ENCODE assay signal across 6 cellular contexts in the genomic region with DNA sequence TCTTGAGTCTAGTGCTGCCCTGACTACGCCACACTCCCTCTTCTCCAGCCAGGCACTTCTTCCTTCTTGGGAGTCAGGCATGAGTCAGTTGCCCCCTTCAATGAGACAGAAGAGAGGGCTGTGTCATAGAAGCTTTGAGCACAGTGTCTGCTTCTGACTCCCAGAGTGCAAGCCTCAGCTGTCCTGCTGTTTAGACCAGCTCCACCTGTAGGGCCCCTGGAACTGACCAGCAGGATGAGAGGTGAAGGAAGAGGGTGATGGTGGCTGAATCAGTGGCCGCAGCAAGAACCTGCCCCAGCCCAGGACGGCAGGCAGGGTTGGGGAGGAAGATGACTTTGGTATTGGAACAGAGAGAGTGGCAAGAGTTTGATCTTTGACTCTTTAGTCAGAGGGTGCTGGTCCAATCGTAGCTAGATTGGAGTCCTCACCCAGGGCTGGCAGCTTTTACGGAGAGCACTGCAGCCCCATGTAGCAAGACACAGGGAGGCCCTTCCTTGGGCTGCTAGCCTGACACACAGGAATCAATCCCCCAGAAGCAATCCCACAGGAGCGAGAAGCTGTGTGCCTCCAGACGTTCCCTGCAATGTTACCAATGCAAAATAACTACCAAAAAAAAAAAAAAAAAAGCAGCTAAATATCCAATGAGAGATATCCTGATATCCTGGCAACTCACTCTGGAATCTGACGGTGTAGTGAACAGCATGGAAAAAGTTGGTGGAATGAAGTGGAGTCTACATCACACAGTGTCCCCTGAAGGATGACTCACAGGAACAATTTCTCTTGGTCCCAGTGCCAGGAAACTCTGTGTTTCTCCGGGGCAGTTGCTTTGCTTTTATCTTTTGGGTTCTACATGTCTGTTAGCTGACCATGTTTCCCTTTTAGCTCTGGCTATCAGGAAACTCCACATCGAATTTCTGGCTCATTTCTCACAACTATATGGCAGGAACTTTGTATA. TPM values are rescaled to one million over a fixed set of nuclear protein-coding genes. Genes with fewer than 3 reads are reported as not detected.
A peak's percentile ranks its signal among the peaks of the same experiment; 100 is the strongest.
DNase-seq lines count a peak whose midpoint lies in the region; ATAC-seq and TF ChIP-seq lines count a peak whose summit lies in the region.

No MANE protein-coding gene starts in this region.

- no peaks in the 10 kb centered on the region for H3K4me1 ChIP-seq in prostate gland (replicated peaks)

- WGBS in prostate gland, result 52% methylated on average over 10 of the region's 10 CpGs

- no peaks in the 10 kb centered on the region for H3K9me3 ChIP-seq in prostate gland

- ATAC-seq in GM21526 (IDR thresholded peaks at IDR 0.05; ENCODE audit: low FRiP score, unreplicated experiment), result no peak

- no peak for TF ChIP-seq POLR2A in prostate gland (IDR thresholded peaks at IDR 0.05)

- intact Hi-C loops in dorsolateral prefrontal cortex (cut with DNase I), result no loop called here
- intact Hi-C loops in prostate gland (cut with DNase I), result no loop called here

- DNase-seq in H7, result peak; percentile 30
- DNase-seq in dorsolateral prefrontal cortex, result peak in 1 of 10 donors; percentile 55
- DNase-seq in prostate gland (ENCODE audit: low spot score), result peak; percentile 34
- DNase-seq in cerebellum (ENCODE audit: low spot score), result no peak
- no peak for DNase-seq in foreskin melanocyte

- H3K27ac ChIP-seq in dorsolateral prefrontal cortex (peak overlapping the region in 35 of 59 donors; percentile 3 to 88 (median 45)), prostate gland (peak overlapping the region; percentile 53 to 55)

- TF ChIP-seq CTCF in dorsolateral prefrontal cortex (IDR thresholded peaks at IDR 0.05 in 54 of 56, conservative IDR thresholded peaks at IDR 0.05 in 2 of 56; ENCODE audit: low read depth in 1 of 56, partially characterized antibody in 56 of 56) (no peak), prostate gland (IDR thresholded peaks at IDR 0.05) (no peak)

- no peaks in the 10 kb centered on the region for H3K27me3 ChIP-seq in H7 (ENCODE audit: control insufficient read depth, insufficient read depth, low read length)
- H3K27me3 ChIP-seq in dorsolateral prefrontal cortex, result no peaks in the 10 kb centered on the region
- H3K27me3 ChIP-seq in prostate gland (replicated peaks; ENCODE audit: insufficient read depth), result no peaks in the 10 kb centered on the region

- no peak overlapping the region for H3K4me3 ChIP-seq in H7 (ENCODE audit: insufficient read depth, low read depth, low read length)
- H3K4me3 ChIP-seq in dorsolateral prefrontal cortex, result no peak overlapping the region
- no peak overlapping the region for H3K4me3 ChIP-seq in prostate gland

- no peaks in the 10 kb centered on the region for H3K36me3 ChIP-seq in H7 (replicated peaks; ENCODE audit: control insufficient read depth, insufficient read depth, low read length)
- no peaks in the 10 kb centered on the region for H3K36me3 ChIP-seq in prostate gland

RNA-seq across cellular contexts. Expression of gene C10orf62, which starts 6.9 kb away (rescaled TPM):
- total RNA-seq in H7 (2014; rRNA removed; shearing (Covaris generic)), result not detected in 2 replicates
- total RNA-seq in dorsolateral prefrontal cortex, result 1 to 10 TPM in 34 of 120 experiments, under 1 TPM in 48, not detected in 38; 0.34 to 2.5 (median 0.89) TPM
- total RNA-seq in prostate gland, result 10 to 100 TPM in 1 of 2 donors, not detected in 1; 14.0 TPM
- 0.73 TPM for total RNA-seq in cerebellum

RNA-seq across cellular contexts. Expression of gene HOGA1, which starts 12.2 kb away (rescaled TPM):
- 0.37 TPM in 1 of 2 replicates, not detected in the other for total RNA-seq in H7 (2014; rRNA removed; shearing (Covaris generic))
- total RNA-seq in dorsolateral prefrontal cortex (10 to 100 TPM in 3 of 120 experiments, 1 to 10 TPM in 117; 1.1 to 13.6 (median 4.2) TPM), prostate gland (1 to 10 TPM; 1.0 to 2.7 TPM), cerebellum (3.4 TPM)

RNA-seq across cellular contexts. Expression of gene ANKRD2, which starts 23.8 kb away (rescaled TPM):
- total RNA-seq in H7 (2014; rRNA removed; shearing (Covaris generic)), result not detected in 2 replicates
- total RNA-seq in dorsolateral prefrontal cortex, result 1 to 10 TPM in 111 of 120 experiments, under 1 TPM in 9; 0.43 to 9.5 (median 2.8) TPM
- total RNA-seq in prostate gland, result 10 to 100 TPM in 1 of 2 donors, not detected in 1; 13.9 TPM
- not detected for total RNA-seq in cerebellum

RNA-seq across cellular contexts. Expression of gene MORN4, which starts 36.9 kb away (rescaled TPM):
- total RNA-seq in H7 (2014; rRNA removed; shearing (Covaris generic)), result 12.0 and 13.7 TPM in 2 replicates
- total RNA-seq in dorsolateral prefrontal cortex (10 to 100 TPM; 13.6 to 56.9 (median 33.3) TPM), prostate gland (1 to 10 TPM; 4.7 to 5.5 TPM), cerebellum (19.6 TPM)

RNA-seq across cellular contexts. Expression of gene PI4K2A, which starts 44.1 kb away (rescaled TPM):
- total RNA-seq in H7 (2014; rRNA removed; shearing (Covaris generic)), result 19.6 and 26.2 TPM in 2 replicates
- total RNA-seq in dorsolateral prefrontal cortex (10 to 100 TPM; 17.4 to 40.1 (median 31.7) TPM), prostate gland (10 to 100 TPM; 12.3 to 26.2 TPM), cerebellum (8.7 TPM)

Comparison
In these comparisons a context has a peak if more than half of its experiments do, and no peak if none do; other contexts are left out.
1. DNase-seq: peak in H7 (single experiment) and prostate gland (single experiment); none in cerebellum (single experiment) and foreskin melanocyte (single experiment).